In genomic region chr17:35578195-35578928, GRCh38 we compare ENCODE assay signal across 8 cellular contexts. TPM values are rescaled to one million over a fixed set of nuclear protein-coding genes. Genes with fewer than 3 reads are reported as not detected.
DNase-seq lines count a peak whose midpoint lies in the region; ATAC-seq and TF ChIP-seq lines count a peak whose summit lies in the region.

PEX12 (minus strand) TSS chr17:35578571; CDS start chr17:35578021, 550 bp downstream.

- TF ChIP-seq POLR2A in GM19193 (IDR thresholded peaks at IDR 0.05; ENCODE audit: extremely low read depth, insufficient read depth, insufficient read length) = peak; percentile 90

- TF ChIP-seq CTCF in AG09309 (IDR thresholded peaks at IDR 0.05; ENCODE audit: control insufficient read depth, insufficient read depth, low read depth, low read length, missing control alignments) (no peak), coronary artery (IDR thresholded peaks at IDR 0.05) (no peak)

- intact Hi-C loops in left colon (cut with DNase I, micrococcal nuclease) = no loop called here

- H3K4me3 ChIP-seq in AG09309 (ENCODE audit: control insufficient read depth, low read depth, low read length) (peak within 1 kb of the TSS; percentile 79), coronary artery (peak within 1 kb of the TSS; percentile 75)

- ATAC-seq in HG03442 (IDR thresholded peaks at IDR 0.05; ENCODE audit: unreplicated experiment) = peak; percentile 82
- peak; percentile 95 for ATAC-seq in left colon

- no peak for DNase-seq in AG09309 (ENCODE audit: low read depth)
- DNase-seq in NCI-H524 (lab: John Stamatoyannopoulos, UW) = peak; percentile 81 to 88
- peak; percentile 82 to 87 for DNase-seq in activated CD4-positive, alpha-beta T cell treated with anti-CD3 and anti-CD28 coated beads for 4 hours
- peak; percentile 92 for DNase-seq in coronary artery (ENCODE audit: low spot score)
- DNase-seq in left colon = peak; percentile 91 to 93
- DNase-seq in stimulated activated CD4-positive, alpha-beta T cell treated with anti-CD3 and anti-CD28 coated beads, Interleukin-1b, Interleukin-23, amount 100 ng/mL, for 4 hours (ENCODE audit: low read depth in 2 of 2) = peak; percentile 68 to 76

- H3K27ac ChIP-seq in coronary artery = peak within 1 kb of the TSS; percentile 76 to 92

RNA-seq across cellular contexts. Expression of gene PEX12, which starts in this region (rescaled TPM):
- 1 to 10 TPM; 2.8 to 4.7 TPM for total RNA-seq in left colon
